In the genomic region with DNA sequence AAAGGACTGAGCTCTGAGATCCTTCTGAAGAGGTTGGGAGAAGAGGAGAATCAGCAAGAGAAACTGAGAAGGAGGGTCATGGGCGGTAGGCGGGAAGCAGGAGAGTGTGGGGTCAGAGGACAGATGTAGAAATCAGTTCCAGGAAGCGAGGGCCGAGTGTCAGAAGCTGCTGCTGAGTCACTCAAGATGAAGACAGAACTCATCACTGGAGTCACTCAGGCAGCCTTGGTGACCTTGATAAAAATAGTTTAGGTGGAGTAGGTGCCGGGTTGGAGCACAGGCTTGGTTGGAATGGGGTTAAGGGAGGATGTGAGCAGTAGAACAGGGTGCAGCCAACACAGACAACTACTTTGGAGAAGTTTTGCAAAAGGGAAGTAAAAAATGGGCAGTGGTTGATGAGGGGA, we compare ENCODE assay signal across 1 cellular context.
TF ChIP-seq lines count a peak whose summit lies in the region.

No MANE protein-coding gene starts in this region.

TF ChIP-seq in K562, 482 proteins besides CTCF, POLR2A, EP300 and RAD21 (continued from another document and continues in another):
- TF ChIP-seq, protein P1, sequence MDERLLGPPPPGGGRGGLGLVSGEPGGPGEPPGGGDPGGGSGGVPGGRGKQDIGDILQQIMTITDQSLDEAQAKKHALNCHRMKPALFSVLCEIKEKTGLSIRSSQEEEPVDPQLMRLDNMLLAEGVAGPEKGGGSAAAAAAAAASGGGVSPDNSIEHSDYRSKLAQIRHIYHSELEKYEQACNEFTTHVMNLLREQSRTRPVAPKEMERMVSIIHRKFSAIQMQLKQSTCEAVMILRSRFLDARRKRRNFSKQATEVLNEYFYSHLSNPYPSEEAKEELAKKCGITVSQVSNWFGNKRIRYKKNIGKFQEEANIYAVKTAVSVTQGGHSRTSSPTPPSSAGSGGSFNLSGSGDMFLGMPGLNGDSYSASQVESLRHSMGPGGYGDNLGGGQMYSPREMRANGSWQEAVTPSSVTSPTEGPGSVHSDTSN (CRISPR knock-in tag; IDR thresholded peaks at IDR 0.05; ENCODE audit: low read depth), result no peak
- TF ChIP-seq, protein P1 (tag; conservative IDR thresholded peaks at IDR 0.05; ENCODE audit: low read depth), result peak; percentile 88
- TF ChIP-seq GATA2 (CRISPR knock-in tag; IDR thresholded peaks at IDR 0.05), result no peak
- TF ChIP-seq NFYB (IDR thresholded peaks at IDR 0.05; ENCODE audit: extremely low read depth, insufficient read length), result no peak
- TF ChIP-seq ZNF24 (IDR thresholded peaks at IDR 0.05), result no peak; the same call in 1 of the 2 replicates
- TF ChIP-seq ZSCAN32 (CRISPR knock-in tag; IDR thresholded peaks at IDR 0.05), result no peak
- TF ChIP-seq, protein P2, sequence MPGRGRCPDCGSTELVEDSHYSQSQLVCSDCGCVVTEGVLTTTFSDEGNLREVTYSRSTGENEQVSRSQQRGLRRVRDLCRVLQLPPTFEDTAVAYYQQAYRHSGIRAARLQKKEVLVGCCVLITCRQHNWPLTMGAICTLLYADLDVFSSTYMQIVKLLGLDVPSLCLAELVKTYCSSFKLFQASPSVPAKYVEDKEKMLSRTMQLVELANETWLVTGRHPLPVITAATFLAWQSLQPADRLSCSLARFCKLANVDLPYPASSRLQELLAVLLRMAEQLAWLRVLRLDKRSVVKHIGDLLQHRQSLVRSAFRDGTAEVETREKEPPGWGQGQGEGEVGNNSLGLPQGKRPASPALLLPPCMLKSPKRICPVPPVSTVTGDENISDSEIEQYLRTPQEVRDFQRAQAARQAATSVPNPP (IDR thresholded peaks at IDR 0.05; ENCODE audit: borderline replicate concordance, insufficient read depth, insufficient read length), result no peak
- no peak for TF ChIP-seq CHCHD3 (CRISPR knock-in tag; IDR thresholded peaks at IDR 0.05)
- TF ChIP-seq, protein P3, sequence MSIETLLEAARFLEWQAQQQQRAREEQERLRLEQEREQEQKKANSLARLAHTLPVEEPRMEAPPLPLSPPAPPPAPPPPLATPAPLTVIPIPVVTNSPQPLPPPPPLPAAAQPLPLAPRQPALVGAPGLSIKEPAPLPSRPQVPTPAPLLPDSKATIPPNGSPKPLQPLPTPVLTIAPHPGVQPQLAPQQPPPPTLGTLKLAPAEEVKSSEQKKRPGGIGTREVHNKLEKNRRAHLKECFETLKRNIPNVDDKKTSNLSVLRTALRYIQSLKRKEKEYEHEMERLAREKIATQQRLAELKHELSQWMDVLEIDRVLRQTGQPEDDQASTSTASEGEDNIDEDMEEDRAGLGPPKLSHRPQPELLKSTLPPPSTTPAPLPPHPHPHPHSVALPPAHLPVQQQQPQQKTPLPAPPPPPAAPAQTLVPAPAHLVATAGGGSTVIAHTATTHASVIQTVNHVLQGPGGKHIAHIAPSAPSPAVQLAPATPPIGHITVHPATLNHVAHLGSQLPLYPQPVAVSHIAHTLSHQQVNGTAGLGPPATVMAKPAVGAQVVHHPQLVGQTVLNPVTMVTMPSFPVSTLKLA (conservative IDR thresholded peaks at IDR 0.05), result peak in 1 of 2 experiments; percentile 58; a peak in 1 of 4 replicates
- TF ChIP-seq TAF9B (IDR thresholded peaks at IDR 0.05; ENCODE audit: partially characterized antibody), result no peak
- no peak for TF ChIP-seq PCBP2 (IDR thresholded peaks at IDR 0.05; ENCODE audit: low read depth, low read length, poor library complexity, severe bottlenecking)
- peak; percentile 97 for TF ChIP-seq ZNF316 (IDR thresholded peaks at IDR 0.05)
- TF ChIP-seq ZNF165 (CRISPR knock-in tag; IDR thresholded peaks at IDR 0.05; ENCODE audit: borderline replicate concordance), result no peak
- TF ChIP-seq, protein P4, sequence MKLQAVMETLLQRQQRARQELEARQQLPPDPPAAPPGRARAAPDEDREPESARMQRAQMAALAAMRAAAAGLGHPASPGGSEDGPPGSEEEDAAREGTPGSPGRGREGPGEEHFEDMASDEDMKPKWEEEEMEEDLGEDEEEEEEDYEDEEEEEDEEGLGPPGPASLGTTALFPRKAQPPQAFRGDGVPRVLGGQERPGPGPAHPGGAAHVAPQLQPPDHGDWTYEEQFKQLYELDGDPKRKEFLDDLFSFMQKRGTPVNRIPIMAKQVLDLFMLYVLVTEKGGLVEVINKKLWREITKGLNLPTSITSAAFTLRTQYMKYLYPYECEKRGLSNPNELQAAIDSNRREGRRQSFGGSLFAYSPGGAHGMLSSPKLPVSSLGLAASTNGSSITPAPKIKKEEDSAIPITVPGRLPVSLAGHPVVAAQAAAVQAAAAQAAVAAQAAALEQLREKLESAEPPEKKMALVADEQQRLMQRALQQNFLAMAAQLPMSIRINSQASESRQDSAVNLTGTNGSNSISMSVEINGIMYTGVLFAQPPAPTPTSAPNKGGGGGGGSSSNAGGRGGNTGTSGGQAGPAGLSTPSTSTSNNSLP (IDR thresholded peaks at IDR 0.05; ENCODE audit: borderline replicate concordance, low read depth, low read length), result 0 out of 2 replicates have a peak, but pooled peaks have one; percentile 13
- TF ChIP-seq MAFF (IDR thresholded peaks at IDR 0.05; ENCODE audit: low read length), result peak; percentile 91
- TF ChIP-seq L3MBTL2 (IDR thresholded peaks at IDR 0.05), result peak; percentile 59
- TF ChIP-seq FOXA3 (CRISPR knock-in tag; conservative IDR thresholded peaks at IDR 0.05 in 1 of 2, IDR thresholded peaks at IDR 0.05 in 1 of 2), result no peak
- 0 out of 2 replicates have a peak, but pooled peaks have one; percentile 72 for TF ChIP-seq DNMT1 (IDR thresholded peaks at IDR 0.05)
- no peak for TF ChIP-seq SMAD2 (IDR thresholded peaks at IDR 0.05; ENCODE audit: low read depth, low read length)
- TF ChIP-seq, protein P5, sequence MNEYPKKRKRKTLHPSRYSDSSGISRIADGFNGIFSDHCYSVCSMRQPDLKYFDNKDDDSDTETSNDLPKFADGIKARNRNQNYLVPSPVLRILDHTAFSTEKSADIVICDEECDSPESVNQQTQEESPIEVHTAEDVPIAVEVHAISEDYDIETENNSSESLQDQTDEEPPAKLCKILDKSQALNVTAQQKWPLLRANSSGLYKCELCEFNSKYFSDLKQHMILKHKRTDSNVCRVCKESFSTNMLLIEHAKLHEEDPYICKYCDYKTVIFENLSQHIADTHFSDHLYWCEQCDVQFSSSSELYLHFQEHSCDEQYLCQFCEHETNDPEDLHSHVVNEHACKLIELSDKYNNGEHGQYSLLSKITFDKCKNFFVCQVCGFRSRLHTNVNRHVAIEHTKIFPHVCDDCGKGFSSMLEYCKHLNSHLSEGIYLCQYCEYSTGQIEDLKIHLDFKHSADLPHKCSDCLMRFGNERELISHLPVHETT (CRISPR knock-in tag; conservative IDR thresholded peaks at IDR 0.05 in 1 of 2, IDR thresholded peaks at IDR 0.05 in 1 of 2), result 0 out of 4 replicates have a peak, but pooled peaks of 1 of the 2 experiments have one; percentile 36
- TF ChIP-seq, protein P6, sequence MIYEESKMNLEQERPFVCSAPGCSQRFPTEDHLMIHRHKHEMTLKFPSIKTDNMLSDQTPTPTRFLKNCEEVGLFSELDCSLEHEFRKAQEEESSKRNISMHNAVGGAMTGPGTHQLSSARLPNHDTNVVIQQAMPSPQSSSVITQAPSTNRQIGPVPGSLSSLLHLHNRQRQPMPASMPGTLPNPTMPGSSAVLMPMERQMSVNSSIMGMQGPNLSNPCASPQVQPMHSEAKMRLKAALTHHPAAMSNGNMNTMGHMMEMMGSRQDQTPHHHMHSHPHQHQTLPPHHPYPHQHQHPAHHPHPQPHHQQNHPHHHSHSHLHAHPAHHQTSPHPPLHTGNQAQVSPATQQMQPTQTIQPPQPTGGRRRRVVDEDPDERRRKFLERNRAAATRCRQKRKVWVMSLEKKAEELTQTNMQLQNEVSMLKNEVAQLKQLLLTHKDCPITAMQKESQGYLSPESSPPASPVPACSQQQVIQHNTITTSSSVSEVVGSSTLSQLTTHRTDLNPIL (CRISPR knock-in tag; IDR thresholded peaks at IDR 0.05), result no peak
- TF ChIP-seq RFX5 (IDR thresholded peaks at IDR 0.05; ENCODE audit: low read depth, low read length), result no peak
- no peak for TF ChIP-seq SMAD3 (CRISPR knock-in tag; conservative IDR thresholded peaks at IDR 0.05)
- TF ChIP-seq JUND (IDR thresholded peaks at IDR 0.05; ENCODE audit: borderline replicate concordance, low read depth, low read length), result peak; percentile 95
- TF ChIP-seq JUND (tag; IDR thresholded peaks at IDR 0.05; ENCODE audit: borderline replicate concordance, low read depth, low read length), result peak; percentile 89; the same call in 2 of the 3 replicates
- TF ChIP-seq CHD2 (IDR thresholded peaks at IDR 0.05; ENCODE audit: low read depth, low read length), result no peak
- TF ChIP-seq, protein P7, sequence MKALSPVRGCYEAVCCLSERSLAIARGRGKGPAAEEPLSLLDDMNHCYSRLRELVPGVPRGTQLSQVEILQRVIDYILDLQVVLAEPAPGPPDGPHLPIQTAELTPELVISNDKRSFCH (CRISPR knock-in tag; IDR thresholded peaks at IDR 0.05), result no peak
- TF ChIP-seq, protein P7 (tag; IDR thresholded peaks at IDR 0.05), result no peak
- TF ChIP-seq SIN3A (IDR thresholded peaks at IDR 0.05; ENCODE audit: borderline replicate concordance in 2 of 2, control insufficient read depth in 1 of 2, low read depth in 2 of 2, low read length in 2 of 2), result no peak
- TF ChIP-seq, protein P8, sequence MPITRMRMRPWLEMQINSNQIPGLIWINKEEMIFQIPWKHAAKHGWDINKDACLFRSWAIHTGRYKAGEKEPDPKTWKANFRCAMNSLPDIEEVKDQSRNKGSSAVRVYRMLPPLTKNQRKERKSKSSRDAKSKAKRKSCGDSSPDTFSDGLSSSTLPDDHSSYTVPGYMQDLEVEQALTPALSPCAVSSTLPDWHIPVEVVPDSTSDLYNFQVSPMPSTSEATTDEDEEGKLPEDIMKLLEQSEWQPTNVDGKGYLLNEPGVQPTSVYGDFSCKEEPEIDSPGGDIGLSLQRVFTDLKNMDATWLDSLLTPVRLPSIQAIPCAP (CRISPR knock-in tag; IDR thresholded peaks at IDR 0.05; ENCODE audit: borderline replicate concordance), result no peak
- TF ChIP-seq TBL1XR1 (IDR thresholded peaks at IDR 0.05; ENCODE audit: low read length in 2 of 2), result peak in 1 of 2 experiments; percentile 81; a peak in 2 of 4 replicates
- TF ChIP-seq, protein P9, sequence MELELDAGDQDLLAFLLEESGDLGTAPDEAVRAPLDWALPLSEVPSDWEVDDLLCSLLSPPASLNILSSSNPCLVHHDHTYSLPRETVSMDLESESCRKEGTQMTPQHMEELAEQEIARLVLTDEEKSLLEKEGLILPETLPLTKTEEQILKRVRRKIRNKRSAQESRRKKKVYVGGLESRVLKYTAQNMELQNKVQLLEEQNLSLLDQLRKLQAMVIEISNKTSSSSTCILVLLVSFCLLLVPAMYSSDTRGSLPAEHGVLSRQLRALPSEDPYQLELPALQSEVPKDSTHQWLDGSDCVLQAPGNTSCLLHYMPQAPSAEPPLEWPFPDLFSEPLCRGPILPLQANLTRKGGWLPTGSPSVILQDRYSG (tag; conservative IDR thresholded peaks at IDR 0.05; ENCODE audit: low read depth), result no peak
- TF ChIP-seq PTRF (tag; IDR thresholded peaks at IDR 0.05), result no peak
- TF ChIP-seq, protein P10, sequence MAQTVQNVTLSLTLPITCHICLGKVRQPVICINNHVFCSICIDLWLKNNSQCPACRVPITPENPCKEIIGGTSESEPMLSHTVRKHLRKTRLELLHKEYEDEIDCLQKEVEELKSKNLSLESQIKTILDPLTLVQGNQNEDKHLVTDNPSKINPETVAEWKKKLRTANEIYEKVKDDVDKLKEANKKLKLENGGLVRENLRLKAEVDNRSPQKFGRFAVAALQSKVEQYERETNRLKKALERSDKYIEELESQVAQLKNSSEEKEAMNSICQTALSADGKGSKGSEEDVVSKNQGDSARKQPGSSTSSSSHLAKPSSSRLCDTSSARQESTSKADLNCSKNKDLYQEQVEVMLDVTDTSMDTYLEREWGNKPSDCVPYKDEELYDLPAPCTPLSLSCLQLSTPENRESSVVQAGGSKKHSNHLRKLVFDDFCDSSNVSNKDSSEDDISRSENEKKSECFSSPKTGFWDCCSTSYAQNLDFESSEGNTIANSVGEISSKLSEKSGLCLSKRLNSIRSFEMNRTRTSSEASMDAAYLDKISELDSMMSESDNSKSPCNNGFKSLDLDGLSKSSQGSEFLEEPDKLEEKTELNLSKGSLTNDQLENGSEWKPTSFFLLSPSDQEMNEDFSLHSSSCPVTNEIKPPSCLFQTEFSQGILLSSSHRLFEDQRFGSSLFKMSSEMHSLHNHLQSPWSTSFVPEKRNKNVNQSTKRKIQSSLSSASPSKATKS (CRISPR knock-in tag; IDR thresholded peaks at IDR 0.05), result no peak
- TF ChIP-seq SLC30A9 (CRISPR knock-in tag; IDR thresholded peaks at IDR 0.05), result no peak
- TF ChIP-seq, protein P11, sequence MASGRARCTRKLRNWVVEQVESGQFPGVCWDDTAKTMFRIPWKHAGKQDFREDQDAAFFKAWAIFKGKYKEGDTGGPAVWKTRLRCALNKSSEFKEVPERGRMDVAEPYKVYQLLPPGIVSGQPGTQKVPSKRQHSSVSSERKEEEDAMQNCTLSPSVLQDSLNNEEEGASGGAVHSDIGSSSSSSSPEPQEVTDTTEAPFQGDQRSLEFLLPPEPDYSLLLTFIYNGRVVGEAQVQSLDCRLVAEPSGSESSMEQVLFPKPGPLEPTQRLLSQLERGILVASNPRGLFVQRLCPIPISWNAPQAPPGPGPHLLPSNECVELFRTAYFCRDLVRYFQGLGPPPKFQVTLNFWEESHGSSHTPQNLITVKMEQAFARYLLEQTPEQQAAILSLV (tag; IDR thresholded peaks at IDR 0.05), result no peak
- TF ChIP-seq MED1 (CRISPR knock-in tag; IDR thresholded peaks at IDR 0.05; ENCODE audit: borderline replicate concordance), result no peak
- TF ChIP-seq, protein P12, sequence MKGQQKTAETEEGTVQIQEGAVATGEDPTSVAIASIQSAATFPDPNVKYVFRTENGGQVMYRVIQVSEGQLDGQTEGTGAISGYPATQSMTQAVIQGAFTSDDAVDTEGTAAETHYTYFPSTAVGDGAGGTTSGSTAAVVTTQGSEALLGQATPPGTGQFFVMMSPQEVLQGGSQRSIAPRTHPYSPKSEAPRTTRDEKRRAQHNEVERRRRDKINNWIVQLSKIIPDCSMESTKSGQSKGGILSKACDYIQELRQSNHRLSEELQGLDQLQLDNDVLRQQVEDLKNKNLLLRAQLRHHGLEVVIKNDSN (CRISPR knock-in tag; IDR thresholded peaks at IDR 0.05), result no peak
- peak; percentile 70 for TF ChIP-seq ELF1 (tag; IDR thresholded peaks at IDR 0.05)
- TF ChIP-seq FOXM1 (IDR thresholded peaks at IDR 0.05; ENCODE audit: low read depth), result no peak
- no peak for TF ChIP-seq FOXM1 (CRISPR knock-in tag; IDR thresholded peaks at IDR 0.05; ENCODE audit: low read depth)
- TF ChIP-seq KDM5B (IDR thresholded peaks at IDR 0.05; ENCODE audit: insufficient replicate concordance, low read depth, low read length), result peak; percentile 39
- TF ChIP-seq ZFP36 (IDR thresholded peaks at IDR 0.05; ENCODE audit: low read depth, low read length, partially characterized antibody), result peak; percentile 29
- TF ChIP-seq PHF20 (IDR thresholded peaks at IDR 0.05; ENCODE audit: partially characterized antibody), result peak; percentile 56
- TF ChIP-seq SMC3 (conservative IDR thresholded peaks at IDR 0.05; ENCODE audit: insufficient read depth, low read depth, low read length), result 0 out of 2 replicates have a peak, but pooled peaks have one; percentile 9
